Comparison of ENCODE assay signal across 12 cellular contexts in genomic region chr3:129046037-129046731, GRCh38. TPM values are rescaled to one million over a fixed set of nuclear protein-coding genes. Genes with fewer than 3 reads are reported as not detected.
DNase-seq lines count a peak whose midpoint lies in the region; ATAC-seq and TF ChIP-seq lines count a peak whose summit lies in the region.
"Had no signal": no experiment of that assay in that cellular context is flagged by ENCODE, and none has a peak within 500 bp of the region (broad histone marks: within the 10 kb centered on the region; RNA-seq: fewer than 3 reads in every experiment).

No MANE protein-coding gene starts in this region.

- TF ChIP-seq CTCF in sigmoid colon (IDR thresholded peaks at IDR 0.05), result no peak

- H3K27ac ChIP-seq in sigmoid colon, result no peak overlapping the region

- no peaks in the 10 kb centered on the region for H3K36me3 ChIP-seq in sigmoid colon

- intact Hi-C loops in left ventricle myocardium superior (cut with micrococcal nuclease) (no loop called here), sigmoid colon (cut with DNase I) (no loop called here)

- 47 to 83% methylated on average over 67 of the region's 67 CpGs for WGBS in sigmoid colon, 2 donors

- H3K4me1 ChIP-seq in sigmoid colon, result peaks cover 0 to 11% (median 9%) of the 10 kb centered on the region in 4 donors

- no peak for TF ChIP-seq POLR2A in sigmoid colon (IDR thresholded peaks at IDR 0.05)

- ATAC-seq in left ventricle myocardium superior (peak; percentile 49), GM19455 (IDR thresholded peaks at IDR 0.05; ENCODE audit: unreplicated experiment) (no peak)

- peak overlapping the region in 3 of 4 donors; percentile 22 to 29 (median 24) for H3K4me3 ChIP-seq in sigmoid colon

- TF ChIP-seq EP300 in sigmoid colon (IDR thresholded peaks at IDR 0.05), result no peak

- no peaks in the 10 kb centered on the region for H3K9me3 ChIP-seq in sigmoid colon

- peaks cover 7 to 33% (median 22%) of the 10 kb centered on the region in 3 donors for H3K27me3 ChIP-seq in sigmoid colon

- DNase-seq in D341Med (ENCODE audit: low spot score) (peak; percentile 39), left ventricle myocardium superior (no peak), sigmoid colon (peak; percentile 56), NCI-H1105 (lab: John Stamatoyannopoulos, UW) (no peak), NK-92 (lab: John Stamatoyannopoulos, UW; ENCODE audit: unreplicated experiment) (no peak), NCI-H1092 treated with DMSO at 0.1 percent for 48 hours (lab: John Stamatoyannopoulos, UW) (no peak)
- DNase-seq in activated T-helper 9 cell treated with anti-CD3 and anti-CD28 coated beads, Interleukin-2, amount 50 U/mL, for 16 hours (ENCODE audit: low read depth), result peak; percentile 27
- DNase-seq: amygdala, DND-41, NCI-H774 had no signal

RNA-seq across cellular contexts. Expression of gene GP9, which starts 14.4 kb away (rescaled TPM):
- total RNA-seq in left ventricle myocardium superior, result not detected
- total RNA-seq in sigmoid colon, result not detected
- under 1 TPM in 1 of 3 donors, not detected in 2; 0.26 TPM for polyA plus RNA-seq in sigmoid colon
- total RNA-seq: subcutaneous adipose tissue had no signal

RNA-seq across cellular contexts. Expression of gene EFCC1, which starts 45.1 kb away (rescaled TPM):
- total RNA-seq in left ventricle myocardium superior (3.0 TPM), sigmoid colon (10 to 100 TPM in 1 of 4 donors, 1 to 10 TPM in 3; 4.6 to 15.0 (median 5.3) TPM)
- polyA plus RNA-seq in sigmoid colon, result 1 to 10 TPM in 2 of 3 donors, under 1 TPM in 1; 0.46 to 2.4 (median 1.9) TPM

RNA-seq across cellular contexts. Expression of gene CFAP92, which starts 52.3 kb away (rescaled TPM):
- total RNA-seq in left ventricle myocardium superior (0.27 TPM), sigmoid colon (under 1 TPM in 3 of 4 donors, not detected in 1; under 0.01 to 0.83 (median 0.33) TPM)
- polyA plus RNA-seq in sigmoid colon, result 1 to 10 TPM in 1 of 3 donors, under 1 TPM in 1, not detected in 1; 0.61 to 1.2 TPM

Comparison
In these comparisons a context has a peak if more than half of its experiments do, and no peak if none do; other contexts are left out.
1. DNase-seq: peak in D341Med (single experiment), activated T-helper 9 cell treated with anti-CD3 and anti-CD28 coated beads, Interleukin-2, amount 50 U/mL, for 16 hours (single experiment) and sigmoid colon (single experiment); none in left ventricle myocardium superior (single experiment), NCI-H1105 (single experiment), NK-92 (single experiment) and NCI-H1092 treated with DMSO at 0.1 percent for 48 hours (single experiment).